Comparison of ENCODE assay signal across 13 cellular contexts in the genomic region with DNA sequence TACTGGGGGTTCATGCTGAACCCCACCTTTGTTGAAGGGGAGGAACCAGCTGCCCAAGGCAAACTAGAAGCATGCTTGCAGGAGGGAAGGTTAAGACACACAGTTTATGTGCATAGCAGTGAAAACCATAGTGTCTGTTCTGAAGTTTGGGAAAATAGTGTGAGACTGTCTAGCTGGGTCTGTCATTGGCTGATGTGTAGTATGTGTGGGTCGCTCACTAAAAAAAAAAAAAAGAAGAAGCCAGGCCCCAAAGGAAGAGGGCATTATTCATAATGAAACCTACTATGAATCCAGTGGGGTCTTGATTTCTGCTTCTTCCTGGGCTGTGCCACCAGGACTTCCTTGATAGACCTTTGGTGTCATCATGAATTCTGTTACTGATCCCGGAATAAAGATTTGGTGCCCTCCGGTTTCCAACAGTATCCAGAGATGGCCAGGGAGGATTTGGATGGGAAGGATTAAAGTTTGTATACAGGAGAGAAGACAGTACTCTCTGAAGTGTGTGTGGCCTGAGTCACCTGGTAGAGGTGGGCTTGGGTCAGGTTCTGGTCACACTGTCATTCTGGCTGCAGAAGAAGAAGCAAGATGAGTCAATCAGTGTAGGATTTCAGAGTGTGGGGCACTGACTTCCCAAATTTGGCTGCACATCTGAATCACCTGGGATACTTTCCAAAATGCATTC.
DNase-seq lines count a peak whose midpoint lies in the region; ATAC-seq and TF ChIP-seq lines count a peak whose summit lies in the region.
"Had no signal": no experiment of that assay in that cellular context is flagged by ENCODE, and none has a peak within 500 bp of the region (broad histone marks: within the 10 kb centered on the region; RNA-seq: fewer than 3 reads in every experiment).

No MANE protein-coding gene starts in this region.

- H3K36me3 Mint-ChIP-seq in HFFc6 (ENCODE audit: low read depth) = peaks cover 19% of the 10 kb centered on the region
- peaks cover 45% of the 10 kb centered on the region for H3K36me3 Mint-ChIP-seq in activated naive CD8-positive, alpha-beta T cell treated with anti-CD3 and anti-CD28 coated beads for 36 hours
- H3K36me3 Mint-ChIP-seq in naive thymus-derived CD4-positive, alpha-beta T cell = peaks cover 14 to 66% (median 37%) of the 10 kb centered on the region in 5 donors

- no peaks in the 10 kb centered on the region for H3K9me3 Mint-ChIP-seq in HFFc6
- H3K9me3 Mint-ChIP-seq in activated naive CD8-positive, alpha-beta T cell treated with anti-CD3 and anti-CD28 coated beads for 36 hours = peaks cover 2% of the 10 kb centered on the region
- H3K9me3 Mint-ChIP-seq in naive thymus-derived CD4-positive, alpha-beta T cell = peaks cover 0 to 4% (median 0%) of the 10 kb centered on the region in 11 donors

- no peak overlapping the region for H3K9ac ChIP-seq in BLaER1 treated with 17β-estradiol and CSF1 and Interleukin-3, amounts not matched to agents 10 nM and 100 nM

- no peak overlapping the region for H3K4me3 ChIP-seq in BLaER1 treated with 17β-estradiol and CSF1 and Interleukin-3, amounts not matched to agents 10 nM and 100 nM
- no peak overlapping the region for H3K4me3 ChIP-seq in naive thymus-derived CD4-positive, alpha-beta T cell (ENCODE audit: low read length)
- H3K4me3 ChIP-seq: cardiac muscle cell had no signal

- CTCF ChIA-PET in naive thymus-derived CD4-positive, alpha-beta T cell (lab: Charles Lee) = interaction anchor here (0.6 kb wide), 1 partner anchor 382 kb away, joined by 3 read pairs; no protein-coding TSS in a partner anchor

- H3K27me3 ChIP-seq in BLaER1 treated with 17β-estradiol and CSF1 and Interleukin-3, amounts not matched to agents 10 nM and 100 nM = no peaks in the 10 kb centered on the region
- H3K27me3 ChIP-seq in naive thymus-derived CD4-positive, alpha-beta T cell (ENCODE audit: control insufficient read depth in 2 of 2, insufficient read depth in 2 of 2, low read length in 2 of 2) = no peaks in the 10 kb centered on the region
- H3K27me3 ChIP-seq: cardiac muscle cell had no signal

- no peak for ATAC-seq in naive thymus-derived CD4-positive, alpha-beta T cell
- no peak for ATAC-seq in GM21717 (IDR thresholded peaks at IDR 0.05; ENCODE audit: unreplicated experiment)
- ATAC-seq in HG02588 (IDR thresholded peaks at IDR 0.05; ENCODE audit: unreplicated experiment) = no peak
- ATAC-seq in GM19023 (IDR thresholded peaks at IDR 0.05; ENCODE audit: unreplicated experiment) = no peak

- peaks cover 8 to 78% (median 21%) of the 10 kb centered on the region in 10 experiments for H3K4me1 ChIP-seq in BLaER1 treated with 17β-estradiol and CSF1 and Interleukin-3, amounts not matched to agents 10 nM and 100 nM
- peaks cover 0 to 6% of the 10 kb centered on the region in 2 donors for H3K4me1 ChIP-seq in naive thymus-derived CD4-positive, alpha-beta T cell (ENCODE audit: control insufficient read depth in 2 of 2, insufficient read depth in 2 of 2, low read length in 2 of 2)

- H3K27ac ChIP-seq in BLaER1 treated with 17β-estradiol and CSF1 and Interleukin-3, amounts not matched to agents 10 nM and 100 nM = no peak overlapping the region
- no peak overlapping the region for H3K27ac ChIP-seq in naive thymus-derived CD4-positive, alpha-beta T cell (ENCODE audit: low read depth, low read length)
- H3K27ac ChIP-seq: C4-2B, cardiac muscle cell had no signal

- H3K27ac Mint-ChIP-seq in HFFc6 = peak overlapping the region; percentile 28
- peak overlapping the region; percentile 25 for H3K27ac Mint-ChIP-seq in activated naive CD8-positive, alpha-beta T cell treated with anti-CD3 and anti-CD28 coated beads for 36 hours
- H3K27ac Mint-ChIP-seq in naive thymus-derived CD4-positive, alpha-beta T cell = peak overlapping the region in 8 of 9 donors; percentile 2 to 46 (median 26)

- H3K4me1 Mint-ChIP-seq in HFFc6 (ENCODE audit: low read depth) = peaks cover 73% of the 10 kb centered on the region
- H3K4me1 Mint-ChIP-seq in activated naive CD8-positive, alpha-beta T cell treated with anti-CD3 and anti-CD28 coated beads for 36 hours = peaks cover 58% of the 10 kb centered on the region
- peaks cover 11 to 86% (median 75%) of the 10 kb centered on the region in 7 donors for H3K4me1 Mint-ChIP-seq in naive thymus-derived CD4-positive, alpha-beta T cell

- H4K20me1 ChIP-seq in BLaER1 treated with 17β-estradiol and CSF1 and Interleukin-3, amounts not matched to agents 10 nM and 100 nM = peaks cover 0 to 31% (median 0%) of the 10 kb centered on the region in 11 experiments; a peak in 2 of 22 replicates

- peaks cover 0 to 32% (median 0%) of the 10 kb centered on the region in 11 experiments; a peak in 5 of 22 replicates for H3K36me3 ChIP-seq in BLaER1 treated with 17β-estradiol and CSF1 and Interleukin-3, amounts not matched to agents 10 nM and 100 nM
- peaks cover 0 to 11% (median 0%) of the 10 kb centered on the region in 3 experiments for H3K36me3 ChIP-seq in naive thymus-derived CD4-positive, alpha-beta T cell (ENCODE audit: control insufficient read depth in 2 of 3, insufficient read depth in 3 of 3, low read length in 3 of 3)
- H3K36me3 ChIP-seq: cardiac muscle cell had no signal

- peak overlapping the region; percentile 15; the same call in 1 of the 2 replicates for H3K4me3 Mint-ChIP-seq in HFFc6
- no peak overlapping the region for H3K4me3 Mint-ChIP-seq in activated naive CD8-positive, alpha-beta T cell treated with anti-CD3 and anti-CD28 coated beads for 36 hours
- H3K4me3 Mint-ChIP-seq in naive thymus-derived CD4-positive, alpha-beta T cell = no peak overlapping the region

- H3K4me2 ChIP-seq in BLaER1 treated with 17β-estradiol and CSF1 and Interleukin-3, amounts not matched to agents 10 nM and 100 nM = peak overlapping the region; percentile 10 to 90 (median 27); a peak in 14 of 22 replicates

- TF ChIP-seq CTCF in HFFc6 (IDR thresholded peaks at IDR 0.05) = no peak

- peaks cover 0 to 6% (median 0%) of the 10 kb centered on the region in 11 experiments; a peak in 1 of 22 replicates for H3K9me3 ChIP-seq in BLaER1 treated with 17β-estradiol and CSF1 and Interleukin-3, amounts not matched to agents 10 nM and 100 nM (replicated peaks in 1 of 11)
- no peaks in the 10 kb centered on the region for H3K9me3 ChIP-seq in naive thymus-derived CD4-positive, alpha-beta T cell (ENCODE audit: control insufficient read depth in 2 of 3, low read length in 3 of 3)

- peak; percentile 48 for DNase-seq in HFFc6
- no peak for DNase-seq in activated naive CD8-positive, alpha-beta T cell treated with anti-CD3 and anti-CD28 coated beads for 36 hours
- DNase-seq in naive thymus-derived CD4-positive, alpha-beta T cell = no peak
- DNase-seq in activated effector memory CD4-positive, alpha-beta T cell treated with anti-CD3 and anti-CD28 coated beads, Interleukin-2, amount 50 U/mL, for 16 hours = no peak
- DNase-seq: NCI-H345; stimulated activated CD4-positive, alpha-beta T cell treated with anti-CD3 and anti-CD28 coated beads, Interleukin-4, amount 100 ng/mL, for 1 hour; T-helper 9 cell had no signal

- POLR2A ChIA-PET in naive thymus-derived CD4-positive, alpha-beta T cell (lab: Charles Lee) = no interaction called here

- no peaks in the 10 kb centered on the region; the same call in 1 of the 2 replicates for H3K27me3 Mint-ChIP-seq in HFFc6 (ENCODE audit: insufficient read depth)
- H3K27me3 Mint-ChIP-seq in activated naive CD8-positive, alpha-beta T cell treated with anti-CD3 and anti-CD28 coated beads for 36 hours = no peaks in the 10 kb centered on the region
- no peaks in the 10 kb centered on the region for H3K27me3 Mint-ChIP-seq in naive thymus-derived CD4-positive, alpha-beta T cell

- intact Hi-C loops in naive thymus-derived CD4-positive, alpha-beta T cell (cut with micrococcal nuclease) = loop anchor here in 1 of 2 donors (10.0 kb wide), 1 partner anchor 112 kb away; no protein-coding TSS in a partner anchor
